Comparison of ENCODE assay signal across 27 cellular contexts in genomic region chr1:87424541-87424940, GRCh38.
"Had no signal": no experiment of that assay in that cellular context is flagged by ENCODE, and none has a peak within 500 bp of the region (broad histone marks: within the 10 kb centered on the region; RNA-seq: fewer than 3 reads in every experiment).

No MANE protein-coding gene starts in this region.

- ATAC-seq: activated CD4-positive, alpha-beta T cell treated with anti-CD3 and anti-CD28 coated beads for 36 hours; activated CD8-positive, alpha-beta memory T cell treated with anti-CD3 and anti-CD28 coated beads, Interleukin-2, amount 10 ng/mL, durations not matched to agents 7 days and 5 days; activated CD8-positive, alpha-beta T cell treated with anti-CD3 and anti-CD28 coated beads, Interleukin-2, amount 10 ng/mL, durations not matched to agents 7 days and 5 days; activated naive CD4-positive, alpha-beta T cell treated with anti-CD3 and anti-CD28 coated beads, Interleukin-2, amount 50 U/mL, for 72 hours; gastrocnemius medialis; heart right ventricle had no signal

- H3K27ac ChIP-seq: ascending aorta, breast epithelium, cardiac muscle cell, coronary artery, dorsolateral prefrontal cortex, foreskin keratinocyte, gastrocnemius medialis, heart right ventricle had no signal

- H3K27me3 ChIP-seq: ascending aorta, breast epithelium, cardiac muscle cell, dorsolateral prefrontal cortex, foreskin keratinocyte, gastrocnemius medialis, heart right ventricle had no signal

- H3K4me3 ChIP-seq: ascending aorta, breast epithelium, cardiac muscle cell, coronary artery, dorsolateral prefrontal cortex, gastrocnemius medialis, heart right ventricle had no signal

- DNase-seq: activated CD4-positive, alpha-beta memory T cell treated with anti-CD3 and anti-CD28 coated beads for 36 hours; activated CD4-positive, alpha-beta T cell treated with anti-CD3 and anti-CD28 coated beads for 36 hours; activated CD4-positive, alpha-beta T cell treated with anti-CD3 and anti-CD28 coated beads, Interleukin-2, amount 10 ng/mL, durations not matched to agents 24 days and 14 days; activated CD4-positive, CD25-positive, alpha-beta regulatory T cell; activated CD4-positive, CD25-positive, alpha-beta regulatory T cell treated with anti-CD3 and anti-CD28 coated beads, Interleukin-2, amount 50 U/mL, for 72 hours; activated CD8-positive, alpha-beta memory T cell treated with anti-CD3 and anti-CD28 coated beads, Interleukin-2, amount 10 ng/mL, durations not matched to agents 7 days and 5 days; activated CD8-positive, alpha-beta memory T cell treated with anti-CD3 and anti-CD28 coated beads, Interleukin-2, amount 50 U/mL, for 4 hours; activated CD8-positive, alpha-beta T cell treated with anti-CD3 and anti-CD28 coated beads, Interleukin-2, amount 10 ng/mL, durations not matched to agents 7 days and 5 days; activated effector memory CD4-positive, alpha-beta T cell treated with anti-CD3 and anti-CD28 coated beads, Interleukin-2, amount 50 U/mL, for 16 hours; activated naive CD4-positive, alpha-beta T cell treated with anti-CD3 and anti-CD28 coated beads, Interleukin-2, amount 10 ng/mL, durations not matched to agents 7 days and 5 days; activated naive CD8-positive, alpha-beta T cell treated with anti-CD3 and anti-CD28 coated beads, Interleukin-2, amount 10 ng/mL, durations not matched to agents 7 days and 5 days; activated T-cell treated with anti-CD3 and anti-CD28 coated beads, Interleukin-2, amount 50 U/mL, for 1 hour; activated T-cell treated with anti-CD3 and anti-CD28 coated beads, Interleukin-2, amount 50 U/mL, for 48 hours; central memory CD4-positive, alpha-beta T cell; cerebellar nuclear complex; dorsolateral prefrontal cortex; effector memory CD4-positive, alpha-beta T cell; endodermal cell; gastrocnemius medialis; heart right ventricle; T-helper 2 cell had no signal

- H3K36me3 ChIP-seq: ascending aorta, breast epithelium, cardiac muscle cell, gastrocnemius medialis, heart right ventricle had no signal

- H3K4me1 ChIP-seq: ascending aorta, breast epithelium, gastrocnemius medialis had no signal

- H3K9me3 ChIP-seq: ascending aorta, breast epithelium, gastrocnemius medialis had no signal
